In the genomic region with DNA sequence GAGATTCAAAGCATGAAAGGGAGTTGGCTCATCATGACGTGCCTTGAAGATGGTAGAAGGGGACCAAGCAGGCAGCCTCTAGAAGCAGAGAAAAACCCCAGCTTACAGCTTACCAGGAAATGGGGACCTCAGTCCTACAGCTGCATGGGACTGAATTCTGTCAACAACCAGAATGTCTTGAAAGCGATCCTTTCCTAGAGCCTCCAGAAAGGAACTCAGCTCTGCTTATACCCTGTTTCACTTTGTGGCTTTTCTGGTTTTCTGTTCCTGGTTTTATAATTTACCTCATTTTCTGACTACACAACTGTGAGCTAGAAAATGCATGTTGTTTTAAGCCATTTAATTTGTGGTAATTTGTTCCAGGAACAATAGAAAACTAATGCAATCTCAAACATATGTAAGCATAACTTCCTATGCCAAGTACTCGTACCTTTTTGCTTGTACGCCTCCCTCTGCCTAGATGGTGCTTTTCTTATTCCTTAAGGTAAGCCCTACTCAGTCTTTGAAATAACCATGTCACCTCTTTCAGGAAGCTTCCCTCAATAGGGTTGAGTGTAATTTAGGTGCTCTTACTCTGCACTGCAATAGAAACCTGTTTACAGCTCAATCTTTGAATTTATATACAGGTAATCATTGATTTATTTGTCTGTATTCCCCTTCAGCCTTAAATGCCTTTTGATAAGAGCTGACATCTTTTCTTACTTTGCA, we compare ENCODE assay signal across 14 cellular contexts.
DNase-seq lines count a peak whose midpoint lies in the region; ATAC-seq and TF ChIP-seq lines count a peak whose summit lies in the region.
"Had no signal": no experiment of that assay in that cellular context is flagged by ENCODE, and none has a peak within 500 bp of the region (broad histone marks: within the 10 kb centered on the region; RNA-seq: fewer than 3 reads in every experiment).

No MANE protein-coding gene starts in this region.

- ATAC-seq in GM21825 (IDR thresholded peaks at IDR 0.05; ENCODE audit: unreplicated experiment) (peak; percentile 98), HG03159 (IDR thresholded peaks at IDR 0.05; ENCODE audit: unreplicated experiment) (peak; percentile 73)
- ATAC-seq: right lobe of liver had no signal

- H3K9me3 ChIP-seq in SK-N-SH: no peaks in the 10 kb centered on the region
- H3K9me3 ChIP-seq: adrenal gland, right lobe of liver had no signal

- no peaks in the 10 kb centered on the region for H3K27me3 ChIP-seq in SK-N-SH (ENCODE audit: insufficient read depth)
- H3K27me3 ChIP-seq: adrenal gland, right lobe of liver had no signal

- DNase-seq in GM10248 (ENCODE audit: extremely low spot score): peak; percentile 10
- peak; percentile 2 for DNase-seq in GM19240 (ENCODE audit: insufficient read length, low spot score)
- DNase-seq in NCI-H146 (lab: John Stamatoyannopoulos, UW): no peak
- no peak for DNase-seq in EL
- no peak for DNase-seq in NCI-H2171 treated with DMSO at 0.1 percent for 48 hours (lab: John Stamatoyannopoulos, UW)
- DNase-seq in SK-N-SH: no peak
- DNase-seq: adrenal gland, Calu3, NCI-H526, right lobe of liver, SHP77 treated with DMSO at 0.1 percent for 48 hours, WERI-Rb-1 had no signal

- H3K79me2 ChIP-seq in SK-N-SH (ENCODE audit: insufficient read depth): no peaks in the 10 kb centered on the region

- no peak overlapping the region for H2AFZ ChIP-seq in SK-N-SH (ENCODE audit: low read depth)

- no peaks in the 10 kb centered on the region for H3K9me2 ChIP-seq in SK-N-SH

- H3K4me3 ChIP-seq in SK-N-SH (ENCODE audit: low read depth in 2 of 2, low read length in 1 of 2): no peak overlapping the region
- H3K4me3 ChIP-seq: adrenal gland, right lobe of liver had no signal

- TF ChIP-seq CTCF in GM10248 (IDR thresholded peaks at IDR 0.05; ENCODE audit: control extremely low read depth, extremely low read depth, low read depth, missing control alignments) (no peak), SK-N-SH (IDR thresholded peaks at IDR 0.05) (no peak)

- H3K4me1 ChIP-seq in SK-N-SH (ENCODE audit: control insufficient read depth in 1 of 2, insufficient read depth in 2 of 2, low read depth in 1 of 2, low read length in 1 of 2): no peaks in the 10 kb centered on the region; a peak in 1 of 4 replicates
- H3K4me1 ChIP-seq: adrenal gland, right lobe of liver had no signal

- POLR2A ChIA-PET in GM10248 (lab: Yijun Ruan, JAX) (no interaction called here), SK-N-SH (lab: Yijun Ruan, JAX) (no interaction called here)

- H3F3A ChIP-seq in SK-N-SH (replicated peaks; ENCODE audit: insufficient read depth): no peaks in the 10 kb centered on the region

- no peak overlapping the region for H3K4me2 ChIP-seq in SK-N-SH

- no peak for TF ChIP-seq RAD21 in SK-N-SH (IDR thresholded peaks at IDR 0.05; ENCODE audit: low read length)

- H3K9ac ChIP-seq in SK-N-SH: no peak overlapping the region

- H4K20me1 ChIP-seq in SK-N-SH (ENCODE audit: insufficient read depth): no peaks in the 10 kb centered on the region

- no peak for TF ChIP-seq EP300 in SK-N-SH (IDR thresholded peaks at IDR 0.05; ENCODE audit: borderline replicate concordance in 1 of 2, low read depth in 1 of 2, low read length in 1 of 2)

- no peak overlapping the region for H3K27ac ChIP-seq in SK-N-SH (ENCODE audit: low read depth in 2 of 2, low read length in 1 of 2)
- H3K27ac ChIP-seq: adrenal gland, right lobe of liver, WERI-Rb-1 had no signal

- H3K36me3 ChIP-seq in SK-N-SH (replicated peaks in 1 of 2; ENCODE audit: control insufficient read depth in 1 of 2, insufficient read depth in 2 of 2, low read length in 1 of 2): no peaks in the 10 kb centered on the region
- H3K36me3 ChIP-seq: adrenal gland, right lobe of liver, WERI-Rb-1 had no signal

- WGBS in SK-N-SH (ENCODE audit: low lambda C conversion rate): 67% methylated on average over 4 of the region's 4 CpGs

- CTCF ChIA-PET in GM10248 (lab: Yijun Ruan, JAX): interaction anchor here (0.7 to 1.5 kb wide), 6 partner anchors 8 to 764 kb away, joined by 3 to 7 read pairs (median 3); no protein-coding TSS in a partner anchor
- CTCF ChIA-PET in SK-N-SH (lab: Yijun Ruan, JAX): no interaction called here

TF ChIP-seq in SK-N-SH, 30 proteins besides CTCF, POLR2A, EP300 and RAD21:
- TF ChIP-seq MXI1 (IDR thresholded peaks at IDR 0.05; ENCODE audit: low read depth, low read length): no peak
- no peak for TF ChIP-seq CHD2 (IDR thresholded peaks at IDR 0.05; ENCODE audit: low read length, partially characterized antibody)
- no peak for TF ChIP-seq SMC3 (IDR thresholded peaks at IDR 0.05; ENCODE audit: low read depth, low read length)
- TF ChIP-seq FOXM1 (IDR thresholded peaks at IDR 0.05; ENCODE audit: low read depth): no peak
- TF ChIP-seq SIN3A (IDR thresholded peaks at IDR 0.05; ENCODE audit: borderline replicate concordance, low read depth, low read length): no peak
- TF ChIP-seq YY1 (IDR thresholded peaks at IDR 0.05; ENCODE audit: low read depth): no peak
- TF ChIP-seq JUND (IDR thresholded peaks at IDR 0.05): no peak
- TF ChIP-seq TEAD4 (IDR thresholded peaks at IDR 0.05; ENCODE audit: borderline replicate concordance, insufficient read depth): no peak
- TF ChIP-seq, protein P1, sequence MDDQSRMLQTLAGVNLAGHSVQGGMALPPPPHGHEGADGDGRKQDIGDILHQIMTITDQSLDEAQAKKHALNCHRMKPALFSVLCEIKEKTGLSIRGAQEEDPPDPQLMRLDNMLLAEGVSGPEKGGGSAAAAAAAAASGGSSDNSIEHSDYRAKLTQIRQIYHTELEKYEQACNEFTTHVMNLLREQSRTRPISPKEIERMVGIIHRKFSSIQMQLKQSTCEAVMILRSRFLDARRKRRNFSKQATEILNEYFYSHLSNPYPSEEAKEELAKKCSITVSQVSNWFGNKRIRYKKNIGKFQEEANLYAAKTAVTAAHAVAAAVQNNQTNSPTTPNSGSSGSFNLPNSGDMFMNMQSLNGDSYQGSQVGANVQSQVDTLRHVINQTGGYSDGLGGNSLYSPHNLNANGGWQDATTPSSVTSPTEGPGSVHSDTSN (IDR thresholded peaks at IDR 0.05): no peak
- no peak for TF ChIP-seq GATA2 (CRISPR knock-in tag; IDR thresholded peaks at IDR 0.05)
- TF ChIP-seq, protein P2, sequence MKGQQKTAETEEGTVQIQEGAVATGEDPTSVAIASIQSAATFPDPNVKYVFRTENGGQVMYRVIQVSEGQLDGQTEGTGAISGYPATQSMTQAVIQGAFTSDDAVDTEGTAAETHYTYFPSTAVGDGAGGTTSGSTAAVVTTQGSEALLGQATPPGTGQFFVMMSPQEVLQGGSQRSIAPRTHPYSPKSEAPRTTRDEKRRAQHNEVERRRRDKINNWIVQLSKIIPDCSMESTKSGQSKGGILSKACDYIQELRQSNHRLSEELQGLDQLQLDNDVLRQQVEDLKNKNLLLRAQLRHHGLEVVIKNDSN (IDR thresholded peaks at IDR 0.05; ENCODE audit: borderline replicate concordance, low read depth): no peak
- TF ChIP-seq RCOR1 (IDR thresholded peaks at IDR 0.05; ENCODE audit: low read length): no peak
- TF ChIP-seq RFX5 (IDR thresholded peaks at IDR 0.05; ENCODE audit: low read length): no peak
- TF ChIP-seq RXRA (IDR thresholded peaks at IDR 0.05; ENCODE audit: borderline replicate concordance, low read depth): no peak
- TF ChIP-seq, protein P3, sequence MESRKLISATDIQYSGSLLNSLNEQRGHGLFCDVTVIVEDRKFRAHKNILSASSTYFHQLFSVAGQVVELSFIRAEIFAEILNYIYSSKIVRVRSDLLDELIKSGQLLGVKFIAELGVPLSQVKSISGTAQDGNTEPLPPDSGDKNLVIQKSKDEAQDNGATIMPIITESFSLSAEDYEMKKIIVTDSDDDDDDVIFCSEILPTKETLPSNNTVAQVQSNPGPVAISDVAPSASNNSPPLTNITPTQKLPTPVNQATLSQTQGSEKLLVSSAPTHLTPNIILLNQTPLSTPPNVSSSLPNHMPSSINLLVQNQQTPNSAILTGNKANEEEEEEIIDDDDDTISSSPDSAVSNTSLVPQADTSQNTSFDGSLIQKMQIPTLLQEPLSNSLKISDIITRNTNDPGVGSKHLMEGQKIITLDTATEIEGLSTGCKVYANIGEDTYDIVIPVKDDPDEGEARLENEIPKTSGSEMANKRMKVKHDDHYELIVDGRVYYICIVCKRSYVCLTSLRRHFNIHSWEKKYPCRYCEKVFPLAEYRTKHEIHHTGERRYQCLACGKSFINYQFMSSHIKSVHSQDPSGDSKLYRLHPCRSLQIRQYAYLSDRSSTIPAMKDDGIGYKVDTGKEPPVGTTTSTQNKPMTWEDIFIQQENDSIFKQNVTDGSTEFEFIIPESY (IDR thresholded peaks at IDR 0.05; ENCODE audit: borderline replicate concordance, low read depth): no peak
- no peak for TF ChIP-seq TCF12 (IDR thresholded peaks at IDR 0.05)
- TF ChIP-seq NFIC (IDR thresholded peaks at IDR 0.05; ENCODE audit: borderline replicate concordance): no peak
- TF ChIP-seq FOXJ3 (CRISPR knock-in tag; IDR thresholded peaks at IDR 0.05): no peak
- no peak for TF ChIP-seq ELF1 (IDR thresholded peaks at IDR 0.05)
- TF ChIP-seq, protein P4, sequence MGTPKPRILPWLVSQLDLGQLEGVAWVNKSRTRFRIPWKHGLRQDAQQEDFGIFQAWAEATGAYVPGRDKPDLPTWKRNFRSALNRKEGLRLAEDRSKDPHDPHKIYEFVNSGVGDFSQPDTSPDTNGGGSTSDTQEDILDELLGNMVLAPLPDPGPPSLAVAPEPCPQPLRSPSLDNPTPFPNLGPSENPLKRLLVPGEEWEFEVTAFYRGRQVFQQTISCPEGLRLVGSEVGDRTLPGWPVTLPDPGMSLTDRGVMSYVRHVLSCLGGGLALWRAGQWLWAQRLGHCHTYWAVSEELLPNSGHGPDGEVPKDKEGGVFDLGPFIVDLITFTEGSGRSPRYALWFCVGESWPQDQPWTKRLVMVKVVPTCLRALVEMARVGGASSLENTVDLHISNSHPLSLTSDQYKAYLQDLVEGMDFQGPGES (IDR thresholded peaks at IDR 0.05; ENCODE audit: low read depth, low read length): no peak

Comparison
In these comparisons a context has a peak if more than half of its experiments do, and no peak if none do; other contexts are left out.
1. DNase-seq: peak in GM10248 (single experiment) and GM19240 (single experiment); none in NCI-H146 (single experiment), EL (single experiment), NCI-H2171 treated with DMSO at 0.1 percent for 48 hours (single experiment) and SK-N-SH (single experiment).